In the genomic region with DNA sequence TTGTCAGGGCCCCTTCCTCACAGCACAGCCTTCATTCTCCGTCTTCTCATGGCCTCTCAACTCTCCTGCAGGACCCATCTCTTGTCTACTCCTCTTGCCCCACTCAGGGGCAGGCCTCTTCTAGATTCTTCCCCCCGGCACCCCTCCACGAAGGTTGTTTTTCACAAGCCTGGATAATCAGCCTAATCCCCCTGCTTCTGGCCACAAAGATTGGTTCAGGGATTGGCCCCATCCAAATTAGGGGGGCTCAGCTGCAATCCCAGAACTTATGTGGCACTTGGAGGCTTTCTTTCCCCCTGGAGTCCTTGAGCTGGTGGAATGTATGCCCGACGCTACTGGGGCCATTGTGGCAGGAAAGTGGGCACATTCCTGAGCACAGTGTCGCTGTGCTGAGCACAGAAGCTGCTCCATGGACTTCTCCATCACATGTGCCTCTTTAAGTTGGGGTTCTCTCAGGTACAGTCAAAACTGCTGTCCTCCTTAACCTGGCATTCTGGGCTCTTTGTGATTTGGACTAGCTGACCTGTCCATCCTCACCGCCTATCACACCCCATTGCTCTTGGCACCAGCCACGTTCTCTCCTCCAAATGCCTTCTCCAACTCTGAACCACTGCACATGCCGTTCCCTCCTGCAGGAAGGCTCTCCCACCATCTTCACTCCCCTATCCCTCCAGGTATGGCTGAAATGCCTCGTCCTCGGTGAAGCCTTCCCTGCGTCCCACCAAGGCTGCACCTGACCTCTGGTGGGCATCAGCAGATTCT, we compare ENCODE assay signal across 28 cellular contexts.
DNase-seq lines count a peak whose midpoint lies in the region; ATAC-seq lines count a peak whose summit lies in the region.
"Had no signal": no experiment of that assay in that cellular context is flagged by ENCODE, and none has a peak within 500 bp of the region (broad histone marks: within the 10 kb centered on the region; RNA-seq: fewer than 3 reads in every experiment).

No MANE protein-coding gene starts in this region.

- H3K27ac Mint-ChIP-seq in activated naive CD4-positive, alpha-beta T cell treated with anti-CD3 and anti-CD28 coated beads, Interleukin-2, amount 10 ng/mL, durations not matched to agents 7 days and 5 days, result no peak overlapping the region
- peak overlapping the region; percentile 36 for H3K27ac Mint-ChIP-seq in stimulated activated effector memory CD8-positive, alpha-beta T cell treated with anti-CD3 and anti-CD28 coated beads, Interleukin-12 subunit alpha, Interleukin-12 subunit beta, amount 100 ng/mL, for 72 hours
- H3K27ac Mint-ChIP-seq: activated CD4-positive, alpha-beta T cell treated with anti-CD3 and anti-CD28 coated beads, Interleukin-2, amount 10 ng/mL, durations not matched to agents 7 days and 5 days; B cell; CD8-positive, alpha-beta T cell had no signal

- H3K4me1 Mint-ChIP-seq in activated naive CD4-positive, alpha-beta T cell treated with anti-CD3 and anti-CD28 coated beads, Interleukin-2, amount 10 ng/mL, durations not matched to agents 7 days and 5 days, result peaks cover 7% of the 10 kb centered on the region
- peaks cover 14% of the 10 kb centered on the region for H3K4me1 Mint-ChIP-seq in stimulated activated effector memory CD8-positive, alpha-beta T cell treated with anti-CD3 and anti-CD28 coated beads, Interleukin-12 subunit alpha, Interleukin-12 subunit beta, amount 100 ng/mL, for 72 hours
- H3K4me1 Mint-ChIP-seq: B cell had no signal

- H3K36me3 Mint-ChIP-seq in activated naive CD4-positive, alpha-beta T cell treated with anti-CD3 and anti-CD28 coated beads, Interleukin-2, amount 10 ng/mL, durations not matched to agents 7 days and 5 days, result no peaks in the 10 kb centered on the region
- H3K36me3 Mint-ChIP-seq in stimulated activated effector memory CD8-positive, alpha-beta T cell treated with anti-CD3 and anti-CD28 coated beads, Interleukin-12 subunit alpha, Interleukin-12 subunit beta, amount 100 ng/mL, for 72 hours, result no peaks in the 10 kb centered on the region
- H3K36me3 Mint-ChIP-seq: CD8-positive, alpha-beta T cell had no signal

- H3K9me3 Mint-ChIP-seq in activated naive CD4-positive, alpha-beta T cell treated with anti-CD3 and anti-CD28 coated beads, Interleukin-2, amount 10 ng/mL, durations not matched to agents 7 days and 5 days, result no peaks in the 10 kb centered on the region
- H3K9me3 Mint-ChIP-seq in stimulated activated effector memory CD8-positive, alpha-beta T cell treated with anti-CD3 and anti-CD28 coated beads, Interleukin-12 subunit alpha, Interleukin-12 subunit beta, amount 100 ng/mL, for 72 hours, result no peaks in the 10 kb centered on the region
- H3K9me3 Mint-ChIP-seq: activated CD4-positive, alpha-beta T cell treated with anti-CD3 and anti-CD28 coated beads, Interleukin-2, amount 10 ng/mL, durations not matched to agents 7 days and 5 days; CD8-positive, alpha-beta T cell had no signal

- CTCF ChIA-PET in activated naive CD4-positive, alpha-beta T cell treated with anti-CD3 and anti-CD28 coated beads, Interleukin-2, amount 10 ng/mL, durations not matched to agents 7 days and 5 days (lab: Charles Lee), result no interaction called here

- H3K27me3 Mint-ChIP-seq in activated naive CD4-positive, alpha-beta T cell treated with anti-CD3 and anti-CD28 coated beads, Interleukin-2, amount 10 ng/mL, durations not matched to agents 7 days and 5 days, result peaks cover 6% of the 10 kb centered on the region
- H3K27me3 Mint-ChIP-seq: activated CD4-positive, alpha-beta T cell treated with anti-CD3 and anti-CD28 coated beads, Interleukin-2, amount 10 ng/mL, durations not matched to agents 7 days and 5 days had no signal

- ATAC-seq in stimulated activated effector memory CD8-positive, alpha-beta T cell treated with anti-CD3 and anti-CD28 coated beads, Interleukin-12 subunit alpha, Interleukin-12 subunit beta, amount 100 ng/mL, for 72 hours, result no peak
- no peak for ATAC-seq in GM21447 (IDR thresholded peaks at IDR 0.05; ENCODE audit: unreplicated experiment)
- ATAC-seq: CD8-positive, alpha-beta T cell; HepG2; left colon; Right ventricle myocardium inferior had no signal

- no peak overlapping the region for H3K4me3 Mint-ChIP-seq in activated naive CD4-positive, alpha-beta T cell treated with anti-CD3 and anti-CD28 coated beads, Interleukin-2, amount 10 ng/mL, durations not matched to agents 7 days and 5 days
- no peak overlapping the region for H3K4me3 Mint-ChIP-seq in stimulated activated effector memory CD8-positive, alpha-beta T cell treated with anti-CD3 and anti-CD28 coated beads, Interleukin-12 subunit alpha, Interleukin-12 subunit beta, amount 100 ng/mL, for 72 hours
- H3K4me3 Mint-ChIP-seq: activated CD4-positive, alpha-beta T cell treated with anti-CD3 and anti-CD28 coated beads, Interleukin-2, amount 10 ng/mL, durations not matched to agents 7 days and 5 days; B cell; CD8-positive, alpha-beta T cell had no signal

- DNase-seq in activated naive CD4-positive, alpha-beta T cell treated with anti-CD3 and anti-CD28 coated beads, Interleukin-2, amount 10 ng/mL, durations not matched to agents 7 days and 5 days, result peak; percentile 4
- no peak for DNase-seq in activated naive CD4-positive, alpha-beta T cell (lab: John Stamatoyannopoulos, UW)
- DNase-seq in activated CD8-positive, alpha-beta memory T cell treated with anti-CD3 and anti-CD28 coated beads, Interleukin-2, amount 50 U/mL, for 48 hours, result peak; percentile 41
- peak; percentile 72 for DNase-seq in mesenteric fat pad (ENCODE audit: low spot score)
- DNase-seq in stimulated activated effector memory CD8-positive, alpha-beta T cell treated with anti-CD3 and anti-CD28 coated beads, Interleukin-12 subunit alpha, Interleukin-12 subunit beta, amount 100 ng/mL, for 72 hours (ENCODE audit: low spot score in 2 of 2), result no peak
- DNase-seq in NCI-H1436 treated with DMSO at 0.1 percent for 48 hours (lab: John Stamatoyannopoulos, UW), result no peak
- no peak for DNase-seq in SIG-M5 (lab: John Stamatoyannopoulos, UW)
- DNase-seq: activated CD4-positive, alpha-beta T cell treated with anti-CD3 and anti-CD28 coated beads, Interleukin-2, amount 10 ng/mL, durations not matched to agents 7 days and 5 days; activated gamma-delta T cell treated with Interleukin-2 at 50 U/mL for 16 hours; activated T-cell treated with anti-CD3 and anti-CD28 coated beads for 4 hours; amygdala; cortex of kidney; DMS 273 treated with DMSO at 0.1 percent for 48 hours; esophagus squamous epithelium; foreskin melanocyte; left colon; mesenchymal stem cell; NCI-H1694; NCI-H2171; NCI-H510A; occipital lobe; PC-9; stimulated activated CD4-positive, alpha-beta T cell treated with anti-CD3 and anti-CD28 coated beads, Interleukin-2, amount 100 ng/mL, for 24 hours had no signal

Comparison
In these comparisons a context has a peak if more than half of its experiments do, and no peak if none do; other contexts are left out.
1. DNase-seq: peak in activated naive CD4-positive, alpha-beta T cell treated with anti-CD3 and anti-CD28 coated beads, Interleukin-2, amount 10 ng/mL, durations not matched to agents 7 days and 5 days (single experiment), activated CD8-positive, alpha-beta memory T cell treated with anti-CD3 and anti-CD28 coated beads, Interleukin-2, amount 50 U/mL, for 48 hours (single experiment) and mesenteric fat pad (single experiment); none in activated naive CD4-positive, alpha-beta T cell (0 of 4), stimulated activated effector memory CD8-positive, alpha-beta T cell treated with anti-CD3 and anti-CD28 coated beads, Interleukin-12 subunit alpha, Interleukin-12 subunit beta, amount 100 ng/mL, for 72 hours (0 of 2), NCI-H1436 treated with DMSO at 0.1 percent for 48 hours (single experiment) and SIG-M5 (single experiment).